ENCODE assay signal across 10 cellular contexts in genomic region chr12:6342140-6342889, GRCh38. TPM values are rescaled to one million over a fixed set of nuclear protein-coding genes. Genes with fewer than 3 reads are reported as not detected.
A peak's percentile ranks its signal among the peaks of the same experiment; 100 is the strongest.
DNase-seq lines count a peak whose midpoint lies in the region; TF ChIP-seq lines count a peak whose summit lies in the region.
"Had no signal": no experiment of that assay in that cellular context is flagged by ENCODE, and none has a peak within 500 bp of the region (broad histone marks: within the 10 kb centered on the region; RNA-seq: fewer than 3 reads in every experiment).

No MANE protein-coding gene starts in this region.

- H3K27me3 ChIP-seq in GM23248 (replicated peaks; ENCODE audit: insufficient read depth) (no peaks in the 10 kb centered on the region), adipocyte (replicated peaks; ENCODE audit: control insufficient read depth, insufficient read depth, low read length) (no peaks in the 10 kb centered on the region), iPS-15b (ENCODE audit: control insufficient read depth, insufficient read depth, low read length) (no peaks in the 10 kb centered on the region), smooth muscle cell (ENCODE audit: low read depth) (no peaks in the 10 kb centered on the region)

- DNase-seq in GM23248 = no peak
- DNase-seq in adipocyte (ENCODE audit: low read depth) = no peak
- DNase-seq in smooth muscle cell (lab: John Stamatoyannopoulos, UW; ENCODE audit: unreplicated experiment) = no peak
- no peak for DNase-seq in NCI-H1092 (lab: John Stamatoyannopoulos, UW)
- no peak for DNase-seq in T1000 (lab: John Stamatoyannopoulos, UW)
- no peak for DNase-seq in UCSD-AML1 (lab: John Stamatoyannopoulos, UW; ENCODE audit: unreplicated experiment)
- no peak for DNase-seq in kidney glomerular epithelial cell (lab: John Stamatoyannopoulos, UW)
- DNase-seq: T-helper 17 cell had no signal

- H3K4me2 ChIP-seq in GM23248 (ENCODE audit: unreplicated experiment) (peak overlapping the region; percentile 97), smooth muscle cell (peak overlapping the region; percentile 90)

- H3K9me2 ChIP-seq in GM23248 (ENCODE audit: insufficient read depth) = no peaks in the 10 kb centered on the region

- peak overlapping the region; percentile 100 for H3K27ac ChIP-seq in GM23248
- H3K27ac ChIP-seq in smooth muscle cell (ENCODE audit: low read depth) = peak overlapping the region; percentile 98

- no peaks in the 10 kb centered on the region for H3K36me3 ChIP-seq in GM23248 (ENCODE audit: low read depth)
- H3K36me3 ChIP-seq in adipocyte (ENCODE audit: control insufficient read depth, insufficient read depth, low read length, severe bottlenecking) = peaks cover 8% of the 10 kb centered on the region
- peaks cover 5% of the 10 kb centered on the region for H3K36me3 ChIP-seq in iPS-15b (ENCODE audit: control insufficient read depth, insufficient read depth, low read length)
- no peaks in the 10 kb centered on the region for H3K36me3 ChIP-seq in smooth muscle cell (ENCODE audit: low read depth)

- H3K4me1 ChIP-seq in GM23248 (ENCODE audit: insufficient read depth) = peaks cover 42% of the 10 kb centered on the region
- H3K4me1 ChIP-seq in adipocyte (ENCODE audit: control insufficient read depth, insufficient read depth, low read length) = peaks cover 59% of the 10 kb centered on the region
- H3K4me1 ChIP-seq in iPS-15b (ENCODE audit: control insufficient read depth, insufficient read depth, low read length) = peaks cover 38% of the 10 kb centered on the region
- peaks cover 29% of the 10 kb centered on the region for H3K4me1 ChIP-seq in smooth muscle cell (ENCODE audit: low read depth)

- peaks cover 59% of the 10 kb centered on the region for H3K79me2 ChIP-seq in GM23248 (ENCODE audit: insufficient read depth)
- peaks cover 50% of the 10 kb centered on the region for H3K79me2 ChIP-seq in smooth muscle cell (ENCODE audit: low read depth)

- in situ Hi-C loops in GM23248 (cut with MboI) = no loop called here

- H3K4me3 ChIP-seq in GM23248 = peak overlapping the region; percentile 98
- peak overlapping the region; percentile 96 for H3K4me3 ChIP-seq in adipocyte (ENCODE audit: low read length)
- peak overlapping the region; percentile 87 for H3K4me3 ChIP-seq in iPS-15b (ENCODE audit: low read depth, low read length)
- peak overlapping the region; percentile 70 for H3K4me3 ChIP-seq in smooth muscle cell

- H4K20me1 ChIP-seq in GM23248 (ENCODE audit: insufficient read depth) (peaks cover 5% of the 10 kb centered on the region; the same call in 1 of the 2 replicates), smooth muscle cell (ENCODE audit: low read depth) (peaks cover 28% of the 10 kb centered on the region)

- H3K9ac ChIP-seq in GM23248 (peak overlapping the region; percentile 99), adipocyte (ENCODE audit: low read length) (peak overlapping the region; percentile 100), iPS-15b (ENCODE audit: low read depth, low read length) (peak overlapping the region; percentile 91), smooth muscle cell (ENCODE audit: low read depth) (peak overlapping the region; percentile 94)

- H2AFZ ChIP-seq in GM23248 (peak overlapping the region; percentile 69), smooth muscle cell (ENCODE audit: low read depth) (peak overlapping the region; percentile 29)

- WGBS in GM23248 (ENCODE audit: low coverage in 1 of 2, low lambda C conversion rate in 2 of 2, missing lambda C conversion rate in 2 of 2), 2 experiments = 42 to 45% methylated on average over 7 of the region's 7 CpGs
- WGBS in smooth muscle cell (ENCODE audit: low lambda C conversion rate) = 33% methylated on average over 7 of the region's 7 CpGs

- H3K9me3 ChIP-seq in GM23248 (ENCODE audit: low read depth) (no peaks in the 10 kb centered on the region), adipocyte (ENCODE audit: control insufficient read depth, low read length) (no peaks in the 10 kb centered on the region), iPS-15b (ENCODE audit: control insufficient read depth, insufficient read depth, low read length) (no peaks in the 10 kb centered on the region), smooth muscle cell (replicated peaks; ENCODE audit: low read depth) (no peaks in the 10 kb centered on the region)

- no peak for TF ChIP-seq CTCF in smooth muscle cell (IDR thresholded peaks at IDR 0.05; ENCODE audit: borderline replicate concordance, insufficient read depth, poor library complexity, severe bottlenecking)

- H3F3A ChIP-seq in GM23248 (ENCODE audit: insufficient read depth) (peaks cover 45% of the 10 kb centered on the region), smooth muscle cell (ENCODE audit: low read depth) (peaks cover 21% of the 10 kb centered on the region)

RNA-seq across cellular contexts. Expression of gene TNFRSF1A, which starts 0.4 kb away (rescaled TPM):
- total RNA-seq in GM23248 (2014; rRNA removed; shearing (Covaris generic)) = 247 and 343 TPM in 2 replicates
- polyA plus RNA-seq in GM23248 (2016; fragmentation: Nextera tagmentation; extraction: Ambion mirVana) (183 and 197 TPM in 2 replicates), smooth muscle cell (144 and 148 TPM in 2 replicates)
- total RNA-seq in smooth muscle cell = 110 and 139 TPM in 2 replicates

RNA-seq across cellular contexts. Expression of gene PLEKHG6, which starts 31.8 kb away (rescaled TPM):
- not detected in 2 replicates for total RNA-seq in GM23248 (2014; rRNA removed; shearing (Covaris generic))
- polyA plus RNA-seq in GM23248 (2016; fragmentation: Nextera tagmentation; extraction: Ambion mirVana) (0.30 TPM in 1 of 2 replicates, not detected in the other), smooth muscle cell (5.2 and 21.9 TPM in 2 replicates)
- total RNA-seq in smooth muscle cell = 6.5 and 7.8 TPM in 2 replicates
- total RNA-seq: dermis blood vessel endothelial cell, T-helper 17 cell had no signal

RNA-seq across cellular contexts. Expression of gene SCNN1A, which starts 33.0 kb away (rescaled TPM):
- 0.76 TPM in 1 of 2 replicates, not detected in the other for total RNA-seq in GM23248 (2014; rRNA removed; shearing (Covaris generic))
- 0.25 and 0.59 TPM in 2 replicates for polyA plus RNA-seq in GM23248 (2016; fragmentation: Nextera tagmentation; extraction: Ambion mirVana)
- 1.3 and 1.5 TPM in 2 replicates for total RNA-seq in smooth muscle cell
- polyA plus RNA-seq in smooth muscle cell = 0.57 and 1.0 TPM in 2 replicates

RNA-seq across cellular contexts. Expression of gene LTBR, which starts 41.6 kb away (rescaled TPM):
- total RNA-seq in GM23248 (2014; rRNA removed; shearing (Covaris generic)) = 147 TPM in 2 replicates
- polyA plus RNA-seq in GM23248 (2016; fragmentation: Nextera tagmentation; extraction: Ambion mirVana) (113 and 117 TPM in 2 replicates), smooth muscle cell (72.9 and 97.8 TPM in 2 replicates)
- total RNA-seq in smooth muscle cell = 35.1 and 38.3 TPM in 2 replicates
